In the genomic region with DNA sequence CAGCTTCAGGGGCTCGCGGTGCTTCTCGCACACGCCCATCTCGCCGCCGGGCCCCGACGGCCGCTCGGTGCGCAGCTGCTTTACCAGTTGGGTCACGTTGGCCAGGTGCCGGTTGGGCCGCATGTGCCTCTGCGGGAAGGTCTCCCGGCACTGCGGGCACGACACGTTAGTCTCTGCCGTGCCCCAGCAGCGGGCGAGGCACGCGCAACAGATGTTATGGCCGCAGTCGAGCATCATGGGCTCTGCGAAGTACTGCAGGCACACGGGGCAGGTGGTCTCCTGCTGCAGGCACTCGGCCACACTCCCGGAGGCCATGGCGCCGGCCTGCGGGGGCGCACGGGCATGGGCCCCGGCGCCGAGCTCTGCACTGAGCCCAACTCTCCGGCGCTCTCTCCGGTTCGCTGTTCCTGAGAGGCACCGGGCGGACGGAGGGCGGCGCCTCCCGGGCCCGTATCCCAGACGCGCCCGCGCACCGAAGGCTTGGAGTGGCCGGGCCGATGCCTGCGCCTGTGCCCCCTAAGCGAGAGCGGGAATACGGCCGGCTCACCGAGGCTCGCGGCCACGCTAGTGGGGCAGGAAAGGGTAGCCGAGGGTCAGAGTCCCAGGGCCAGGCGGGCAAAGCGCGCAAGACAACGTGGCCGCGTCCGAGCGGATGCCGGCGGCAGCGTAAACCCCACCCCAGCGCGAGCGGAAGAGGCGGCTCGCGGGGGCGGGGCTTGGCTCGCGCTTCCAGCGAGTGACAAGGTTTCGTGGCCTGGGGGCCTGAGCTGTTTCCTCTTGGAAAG, we compare ENCODE assay signal across 8 cellular contexts.
A peak's percentile ranks its signal among the peaks of the same experiment; 100 is the strongest.
DNase-seq lines count a peak whose midpoint lies in the region; ATAC-seq and TF ChIP-seq lines count a peak whose summit lies in the region.

A gene with protein sequence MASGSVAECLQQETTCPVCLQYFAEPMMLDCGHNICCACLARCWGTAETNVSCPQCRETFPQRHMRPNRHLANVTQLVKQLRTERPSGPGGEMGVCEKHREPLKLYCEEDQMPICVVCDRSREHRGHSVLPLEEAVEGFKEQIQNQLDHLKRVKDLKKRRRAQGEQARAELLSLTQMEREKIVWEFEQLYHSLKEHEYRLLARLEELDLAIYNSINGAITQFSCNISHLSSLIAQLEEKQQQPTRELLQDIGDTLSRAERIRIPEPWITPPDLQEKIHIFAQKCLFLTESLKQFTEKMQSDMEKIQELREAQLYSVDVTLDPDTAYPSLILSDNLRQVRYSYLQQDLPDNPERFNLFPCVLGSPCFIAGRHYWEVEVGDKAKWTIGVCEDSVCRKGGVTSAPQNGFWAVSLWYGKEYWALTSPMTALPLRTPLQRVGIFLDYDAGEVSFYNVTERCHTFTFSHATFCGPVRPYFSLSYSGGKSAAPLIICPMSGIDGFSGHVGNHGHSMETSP (minus strand): TSS at position 668 of the 785 bp plus-strand sequence. CDS start 353 bp downstream, at position 315.

- H3K4me3 ChIP-seq in AG09309 (ENCODE audit: control insufficient read depth, low read depth, low read length) = peak within 1 kb of the TSS; percentile 57
- H3K4me3 ChIP-seq in choroid plexus epithelial cell (ENCODE audit: low read depth, low read length) = peak within 1 kb of the TSS; percentile 97

- ATAC-seq in GM18868 (IDR thresholded peaks at IDR 0.05; ENCODE audit: unreplicated experiment) (peak; percentile 84), HG03097 (IDR thresholded peaks at IDR 0.05; ENCODE audit: low FRiP score, unreplicated experiment) (peak; percentile 61)

- no peak for DNase-seq in AG09309 (ENCODE audit: low read depth)
- peak; percentile 80 for DNase-seq in NCI-H226
- DNase-seq in activated CD4-positive, CD25-positive, alpha-beta regulatory T cell treated with anti-CD3 and anti-CD28 coated beads, Interleukin-2, amount 50 U/mL, for 72 hours = peak; percentile 85
- peak; percentile 77 for DNase-seq in choroid plexus epithelial cell (ENCODE audit: low read depth)
- peak; percentile 70 for DNase-seq in kidney glomerular epithelial cell (lab: John Stamatoyannopoulos, UW)
- DNase-seq in stimulated activated CD4-positive, alpha-beta T cell treated with anti-CD3 and anti-CD28 coated beads, Interleukin-1b, Interleukin-23, amount 100 ng/mL, for 24 hours (ENCODE audit: low read depth in 4 of 4, low spot score in 1 of 4) = peak; percentile 60 to 77 (median 70)

- TF ChIP-seq CTCF in AG09309 (IDR thresholded peaks at IDR 0.05; ENCODE audit: control insufficient read depth, insufficient read depth, low read depth, low read length, missing control alignments) = no peak
- no peak for TF ChIP-seq CTCF in choroid plexus epithelial cell (conservative IDR thresholded peaks at IDR 0.05; ENCODE audit: low read depth, low read length)
